In the genomic region with DNA sequence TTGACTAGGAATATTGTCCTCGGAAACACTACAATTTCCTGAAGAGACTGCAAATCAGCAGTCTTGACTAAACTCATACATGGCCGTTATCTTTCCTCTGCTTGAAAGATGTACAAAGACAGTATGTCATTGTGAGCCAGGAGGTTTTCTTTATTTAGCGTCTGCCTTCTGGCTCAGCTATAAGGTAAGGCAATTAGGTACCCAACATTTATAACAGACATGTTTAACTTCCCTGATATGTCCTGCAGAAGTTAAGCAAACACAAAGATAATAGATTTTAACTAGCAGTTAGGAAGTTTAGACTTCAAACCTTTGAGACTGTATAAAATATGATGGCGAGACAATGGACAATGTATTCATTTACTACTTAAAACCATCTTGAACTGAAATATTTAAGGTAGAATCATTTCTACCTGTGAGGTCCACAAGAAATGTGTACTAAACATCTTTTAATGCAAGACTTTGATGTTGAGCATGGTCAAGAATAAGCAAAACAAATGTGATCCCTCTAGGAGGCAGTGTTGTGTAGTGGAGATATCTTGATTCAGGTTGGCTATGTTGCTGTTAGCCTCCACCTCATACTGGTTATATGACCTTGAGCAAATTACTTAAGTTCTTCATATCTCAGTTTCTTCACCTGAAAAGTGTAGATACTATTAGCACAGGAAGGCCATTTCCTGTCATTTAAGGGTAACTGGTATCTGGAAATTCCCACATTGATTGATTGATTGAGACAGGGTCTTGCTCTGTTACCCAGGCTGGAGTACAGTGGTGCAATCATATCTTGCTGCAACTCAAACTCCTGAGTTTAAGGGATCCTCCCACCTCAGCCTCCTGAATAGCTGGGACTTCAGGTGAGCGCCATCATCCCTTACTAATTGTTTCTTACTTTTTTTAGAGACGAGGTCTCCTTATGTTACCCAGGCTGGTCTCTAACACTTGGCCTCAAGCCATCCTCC, we compare ENCODE assay signal across 8 cellular contexts.
A peak's percentile ranks its signal among the peaks of the same experiment; 100 is the strongest.
DNase-seq lines count a peak whose midpoint lies in the region; ATAC-seq and TF ChIP-seq lines count a peak whose summit lies in the region.

No MANE protein-coding gene starts in this region.

- no peak overlapping the region for H3K27ac ChIP-seq in KMS-11
- H3K27ac ChIP-seq in thoracic aorta, result no peak overlapping the region

- H3K9me3 ChIP-seq in thoracic aorta, result no peaks in the 10 kb centered on the region

- intact Hi-C loops in left ventricle myocardium superior (cut with micrococcal nuclease), result no loop called here

- no peak overlapping the region for H2AFZ ChIP-seq in KMS-11 (ENCODE audit: low read depth)

- H3K4me3 ChIP-seq in KMS-11 (IDR thresholded peaks at IDR 0.05; ENCODE audit: insufficient read depth, low read depth, low read length) (no peak overlapping the region), thoracic aorta (no peak overlapping the region)

- peak; percentile 14 for DNase-seq in CD1c-positive myeloid dendritic cell (ENCODE audit: extremely low spot score)
- DNase-seq in left ventricle myocardium superior, result no peak
- DNase-seq in thoracic aorta (ENCODE audit: low spot score), result no peak

- TF ChIP-seq CTCF in KMS-11 (conservative IDR thresholded peaks at IDR 0.05; ENCODE audit: low read depth, low read length), result peak; percentile 60
- peak; percentile 46 for TF ChIP-seq CTCF in thoracic aorta (IDR thresholded peaks at IDR 0.05)

- no peaks in the 10 kb centered on the region for H3K4me1 ChIP-seq in KMS-11 (ENCODE audit: low read depth, poor library complexity, severe bottlenecking)
- H3K4me1 ChIP-seq in thoracic aorta (ENCODE audit: control insufficient read depth in 1 of 2, low read depth in 2 of 2), result no peaks in the 10 kb centered on the region

- H3K4me2 ChIP-seq in KMS-11, result no peak overlapping the region

- H3K79me2 ChIP-seq in KMS-11 (ENCODE audit: insufficient read depth, low read depth), result no peaks in the 10 kb centered on the region

- H3K27me3 ChIP-seq in KMS-11 (ENCODE audit: insufficient read depth, low read depth) (no peaks in the 10 kb centered on the region), thoracic aorta (replicated peaks; ENCODE audit: insufficient read depth) (no peaks in the 10 kb centered on the region)

- H3K36me3 ChIP-seq in KMS-11 (ENCODE audit: insufficient read depth), result no peaks in the 10 kb centered on the region
- no peaks in the 10 kb centered on the region for H3K36me3 ChIP-seq in thoracic aorta

- no peak overlapping the region for H3K9ac ChIP-seq in KMS-11

- no peaks in the 10 kb centered on the region for H4K20me1 ChIP-seq in KMS-11 (ENCODE audit: insufficient read depth)

- peak; percentile 58 for ATAC-seq in GM18909 (IDR thresholded peaks at IDR 0.05; ENCODE audit: poor library complexity, unreplicated experiment)
- ATAC-seq in SK-N-SH treated with all-trans-retinoic acid at 6 μM for 48 hours, result peak; percentile 97
- peak; percentile 22 for ATAC-seq in left ventricle myocardium superior
- ATAC-seq in thoracic aorta (ENCODE audit: insufficient number of reproducible peaks, low FRiP score, low read depth), result no peak
- no peak for ATAC-seq in activated CD4-positive, CD25-positive, alpha-beta regulatory T cell treated with anti-CD3 and anti-CD28 coated beads, Interleukin-2, amount 50 U/mL, for 24 hours
- ATAC-seq in HG03342 (IDR thresholded peaks at IDR 0.05; ENCODE audit: unreplicated experiment), result no peak

TF ChIP-seq in SK-N-SH treated with all-trans-retinoic acid at 6 μM for 48 hours, 23 proteins besides CTCF, POLR2A, EP300 and RAD21:
- no peak for TF ChIP-seq GLIS3 (CRISPR knock-in tag; IDR thresholded peaks at IDR 0.05)
- no peak for TF ChIP-seq CSDC2 (CRISPR knock-in tag; IDR thresholded peaks at IDR 0.05)
- no peak for TF ChIP-seq ZNF565 (CRISPR knock-in tag; conservative IDR thresholded peaks at IDR 0.05; ENCODE audit: low read depth)
- TF ChIP-seq, protein P1, sequence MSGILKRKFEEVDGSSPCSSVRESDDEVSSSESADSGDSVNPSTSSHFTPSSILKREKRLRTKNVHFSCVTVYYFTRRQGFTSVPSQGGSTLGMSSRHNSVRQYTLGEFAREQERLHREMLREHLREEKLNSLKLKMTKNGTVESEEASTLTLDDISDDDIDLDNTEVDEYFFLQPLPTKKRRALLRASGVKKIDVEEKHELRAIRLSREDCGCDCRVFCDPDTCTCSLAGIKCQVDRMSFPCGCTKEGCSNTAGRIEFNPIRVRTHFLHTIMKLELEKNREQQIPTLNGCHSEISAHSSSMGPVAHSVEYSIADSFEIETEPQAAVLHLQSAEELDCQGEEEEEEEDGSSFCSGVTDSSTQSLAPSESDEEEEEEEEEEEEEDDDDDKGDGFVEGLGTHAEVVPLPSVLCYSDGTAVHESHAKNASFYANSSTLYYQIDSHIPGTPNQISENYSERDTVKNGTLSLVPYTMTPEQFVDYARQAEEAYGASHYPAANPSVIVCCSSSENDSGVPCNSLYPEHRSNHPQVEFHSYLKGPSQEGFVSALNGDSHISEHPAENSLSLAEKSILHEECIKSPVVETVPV (CRISPR knock-in tag; IDR thresholded peaks at IDR 0.05), result no peak
- TF ChIP-seq, protein P2, sequence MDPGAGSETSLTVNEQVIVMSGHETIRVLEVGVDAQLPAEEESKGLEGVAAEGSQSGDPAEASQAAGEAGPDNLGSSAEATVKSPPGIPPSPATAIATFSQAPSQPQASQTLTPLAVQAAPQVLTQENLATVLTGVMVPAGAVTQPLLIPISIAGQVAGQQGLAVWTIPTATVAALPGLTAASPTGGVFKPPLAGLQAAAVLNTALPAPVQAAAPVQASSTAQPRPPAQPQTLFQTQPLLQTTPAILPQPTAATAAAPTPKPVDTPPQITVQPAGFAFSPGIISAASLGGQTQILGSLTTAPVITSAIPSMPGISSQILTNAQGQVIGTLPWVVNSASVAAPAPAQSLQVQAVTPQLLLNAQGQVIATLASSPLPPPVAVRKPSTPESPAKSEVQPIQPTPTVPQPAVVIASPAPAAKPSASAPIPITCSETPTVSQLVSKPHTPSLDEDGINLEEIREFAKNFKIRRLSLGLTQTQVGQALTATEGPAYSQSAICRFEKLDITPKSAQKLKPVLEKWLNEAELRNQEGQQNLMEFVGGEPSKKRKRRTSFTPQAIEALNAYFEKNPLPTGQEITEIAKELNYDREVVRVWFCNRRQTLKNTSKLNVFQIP (CRISPR knock-in tag; IDR thresholded peaks at IDR 0.05; ENCODE audit: borderline replicate concordance, low read depth), result no peak
- no peak for TF ChIP-seq ZC3H10 (CRISPR knock-in tag; IDR thresholded peaks at IDR 0.05)
- TF ChIP-seq SNAI2 (CRISPR knock-in tag; IDR thresholded peaks at IDR 0.05), result no peak
- no peak for TF ChIP-seq ZNF70 (CRISPR knock-in tag; IDR thresholded peaks at IDR 0.05)
- no peak for TF ChIP-seq ISL1 (CRISPR knock-in tag; IDR thresholded peaks at IDR 0.05)
- TF ChIP-seq ZNF8 (CRISPR knock-in tag; IDR thresholded peaks at IDR 0.05), result no peak
- no peak for TF ChIP-seq ESRRG (CRISPR knock-in tag; IDR thresholded peaks at IDR 0.05)
- TF ChIP-seq ZFP30 (CRISPR knock-in tag; IDR thresholded peaks at IDR 0.05), result no peak
- TF ChIP-seq BACH2 (CRISPR knock-in tag; IDR thresholded peaks at IDR 0.05; ENCODE audit: borderline replicate concordance), result no peak
- TF ChIP-seq, protein P3, sequence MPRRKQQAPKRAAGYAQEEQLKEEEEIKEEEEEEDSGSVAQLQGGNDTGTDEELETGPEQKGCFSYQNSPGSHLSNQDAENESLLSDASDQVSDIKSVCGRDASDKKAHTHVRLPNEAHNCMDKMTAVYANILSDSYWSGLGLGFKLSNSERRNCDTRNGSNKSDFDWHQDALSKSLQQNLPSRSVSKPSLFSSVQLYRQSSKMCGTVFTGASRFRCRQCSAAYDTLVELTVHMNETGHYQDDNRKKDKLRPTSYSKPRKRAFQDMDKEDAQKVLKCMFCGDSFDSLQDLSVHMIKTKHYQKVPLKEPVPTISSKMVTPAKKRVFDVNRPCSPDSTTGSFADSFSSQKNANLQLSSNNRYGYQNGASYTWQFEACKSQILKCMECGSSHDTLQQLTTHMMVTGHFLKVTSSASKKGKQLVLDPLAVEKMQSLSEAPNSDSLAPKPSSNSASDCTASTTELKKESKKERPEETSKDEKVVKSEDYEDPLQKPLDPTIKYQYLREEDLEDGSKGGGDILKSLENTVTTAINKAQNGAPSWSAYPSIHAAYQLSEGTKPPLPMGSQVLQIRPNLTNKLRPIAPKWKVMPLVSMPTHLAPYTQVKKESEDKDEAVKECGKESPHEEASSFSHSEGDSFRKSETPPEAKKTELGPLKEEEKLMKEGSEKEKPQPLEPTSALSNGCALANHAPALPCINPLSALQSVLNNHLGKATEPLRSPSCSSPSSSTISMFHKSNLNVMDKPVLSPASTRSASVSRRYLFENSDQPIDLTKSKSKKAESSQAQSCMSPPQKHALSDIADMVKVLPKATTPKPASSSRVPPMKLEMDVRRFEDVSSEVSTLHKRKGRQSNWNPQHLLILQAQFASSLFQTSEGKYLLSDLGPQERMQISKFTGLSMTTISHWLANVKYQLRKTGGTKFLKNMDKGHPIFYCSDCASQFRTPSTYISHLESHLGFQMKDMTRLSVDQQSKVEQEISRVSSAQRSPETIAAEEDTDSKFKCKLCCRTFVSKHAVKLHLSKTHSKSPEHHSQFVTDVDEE (CRISPR knock-in tag; IDR thresholded peaks at IDR 0.05), result no peak

Comparison
In these comparisons a context has a peak if more than half of its experiments do, and no peak if none do; other contexts are left out.
1. ATAC-seq: peak in GM18909 (single experiment), SK-N-SH treated with all-trans-retinoic acid at 6 μM for 48 hours (single experiment) and left ventricle myocardium superior (single experiment); none in thoracic aorta (single experiment), activated CD4-positive, CD25-positive, alpha-beta regulatory T cell treated with anti-CD3 and anti-CD28 coated beads, Interleukin-2, amount 50 U/mL, for 24 hours (0 of 2) and HG03342 (single experiment).